Comparison of ENCODE assay signal across 3 cellular contexts in genomic region chr18:48244530-48244929, GRCh38.
TF ChIP-seq lines count a peak whose summit lies in the region.

No MANE protein-coding gene starts in this region.

TF ChIP-seq in HepG2, 621 proteins besides CTCF, POLR2A, EP300 and RAD21:
- TF ChIP-seq ZNF775 (CRISPR knock-in tag; IDR thresholded peaks at IDR 0.05; ENCODE audit: borderline replicate concordance) = no peak
- TF ChIP-seq ZNF839 (CRISPR knock-in tag; IDR thresholded peaks at IDR 0.05; ENCODE audit: borderline replicate concordance) = no peak
- TF ChIP-seq ATF7 (IDR thresholded peaks at IDR 0.05) = peak; percentile 70
- no peak for TF ChIP-seq ATF7 (CRISPR knock-in tag; IDR thresholded peaks at IDR 0.05)
- TF ChIP-seq CEBPB (IDR thresholded peaks at IDR 0.05; ENCODE audit: borderline replicate concordance, low read depth, low read length) = peak; percentile 28; the same call in 1 of the 2 replicates
- no peak for TF ChIP-seq ZNF577 (CRISPR knock-in tag; IDR thresholded peaks at IDR 0.05; ENCODE audit: borderline replicate concordance, low read depth)
TF ChIP-seq in HepG2: peak in this region for 2.

TF ChIP-seq in IMR-90, 13 proteins besides CTCF, POLR2A, EP300 and RAD21:
- TF ChIP-seq SMC3 (IDR thresholded peaks at IDR 0.05; ENCODE audit: low read depth, low read length) (no peak), CEBPB (IDR thresholded peaks at IDR 0.05; ENCODE audit: low read depth, low read length) (peak; percentile 69)

TF ChIP-seq in H1, 55 proteins besides CTCF, POLR2A, EP300 and RAD21:
- TF ChIP-seq BRCA1 (IDR thresholded peaks at IDR 0.05; ENCODE audit: low read depth, low read length) (no peak), CEBPB (IDR thresholded peaks at IDR 0.05; ENCODE audit: low read depth, low read length) (peak; percentile 73; the same call in 1 of the 2 replicates)
